Comparison of ENCODE assay signal across 1 cellular context in the genomic region with DNA sequence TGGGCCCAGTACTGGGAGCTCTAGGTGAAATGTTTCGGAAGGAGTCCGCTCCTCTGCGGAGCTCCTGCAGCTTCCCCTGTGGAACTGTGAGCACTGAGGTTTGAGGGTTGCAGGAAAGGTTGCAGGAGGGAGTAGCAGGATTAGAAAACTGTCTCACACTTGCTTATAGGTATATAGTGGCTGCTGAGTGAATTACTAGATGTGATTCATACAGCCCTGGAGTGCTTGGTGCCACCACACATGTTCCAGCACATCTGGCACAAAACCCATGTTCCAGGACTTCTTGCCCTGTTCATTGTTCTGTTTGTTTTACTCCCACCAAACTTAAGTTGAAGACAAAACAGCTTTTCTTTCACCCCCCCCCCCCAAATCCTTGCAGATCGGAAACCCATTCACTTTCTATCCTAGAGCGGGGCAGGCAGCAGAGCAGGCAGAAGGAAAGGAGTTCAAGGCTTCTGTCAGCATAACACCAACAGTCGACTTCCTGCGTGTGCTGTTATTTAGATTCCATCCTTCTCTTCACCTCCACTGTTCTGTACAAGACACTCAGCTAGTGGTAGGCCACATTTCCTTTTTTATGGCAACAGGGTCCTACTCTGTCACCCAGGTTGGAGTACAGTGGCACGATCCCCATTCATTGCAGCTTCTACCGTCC.
TF ChIP-seq lines count a peak whose summit lies in the region.

No MANE protein-coding gene starts in this region.

TF ChIP-seq in GM12878, 131 proteins besides CTCF, POLR2A, EP300 and RAD21:
- TF ChIP-seq BMI1 (IDR thresholded peaks at IDR 0.05; ENCODE audit: borderline replicate concordance) (no peak), ATF7 (IDR thresholded peaks at IDR 0.05; ENCODE audit: low read depth) (0 out of 2 replicates have a peak, but pooled peaks have one; percentile 2), NBN (IDR thresholded peaks at IDR 0.05) (0 out of 2 replicates have a peak, but pooled peaks have one; percentile 8), IKZF1 (conservative IDR thresholded peaks at IDR 0.05) (no peak)
